1 cellular context compared by ENCODE assay signal in genomic region chr2:201151127-201152074, GRCh38.
TF ChIP-seq lines count a peak whose summit lies in the region.

No MANE protein-coding gene starts in this region.

TF ChIP-seq in K562, 482 proteins besides CTCF, POLR2A, EP300 and RAD21 (continued from another document):
- no peak for TF ChIP-seq SRSF9 (IDR thresholded peaks at IDR 0.05; ENCODE audit: borderline replicate concordance, low read depth, low read length)
- no peak for TF ChIP-seq ZNF696 (CRISPR knock-in tag; conservative IDR thresholded peaks at IDR 0.05)
- TF ChIP-seq RBM39 (optimal IDR thresholded peaks at IDR 0.05; ENCODE audit: low read depth, low read length) = no peak
- peak; percentile 62 for TF ChIP-seq ARID1B (IDR thresholded peaks at IDR 0.05)
- peak; percentile 86 for TF ChIP-seq ATF3 (IDR thresholded peaks at IDR 0.05)
- no peak for TF ChIP-seq ATF3 (CRISPR knock-in tag; conservative IDR thresholded peaks at IDR 0.05)
- no peak for TF ChIP-seq ZBTB8A (IDR thresholded peaks at IDR 0.05; ENCODE audit: partially characterized antibody)
- TF ChIP-seq MEF2A (IDR thresholded peaks at IDR 0.05; ENCODE audit: control insufficient read depth, low read depth, low read length) = peak; percentile 91
- no peak for TF ChIP-seq MYBL2 (IDR thresholded peaks at IDR 0.05; ENCODE audit: low read depth)
- TF ChIP-seq MYBL2 (CRISPR knock-in tag; IDR thresholded peaks at IDR 0.05; ENCODE audit: borderline replicate concordance) = no peak
- no peak for TF ChIP-seq USF1 (CRISPR knock-in tag; IDR thresholded peaks at IDR 0.05)
- TF ChIP-seq ZBTB11 (CRISPR knock-in tag; IDR thresholded peaks at IDR 0.05) = peak in 1 of 3 experiments; percentile 40; a peak in 1 of 6 replicates
- peak; percentile 76 for TF ChIP-seq NFE2 (IDR thresholded peaks at IDR 0.05; ENCODE audit: low read depth)
- peak in 1 of 2 experiments; percentile 23; a peak in 1 of 4 replicates for TF ChIP-seq ZNF639 (CRISPR knock-in tag; conservative IDR thresholded peaks at IDR 0.05 in 1 of 2, IDR thresholded peaks at IDR 0.05 in 1 of 2)
- TF ChIP-seq GATAD2A (IDR thresholded peaks at IDR 0.05) = no peak
- TF ChIP-seq HNRNPK (IDR thresholded peaks at IDR 0.05; ENCODE audit: low read depth, low read length, poor library complexity, severe bottlenecking) = no peak
- no peak for TF ChIP-seq ZNF174 (CRISPR knock-in tag; IDR thresholded peaks at IDR 0.05)
- TF ChIP-seq TAL1 (IDR thresholded peaks at IDR 0.05) = no peak
- no peak for TF ChIP-seq ILF3 (IDR thresholded peaks at IDR 0.05; ENCODE audit: borderline replicate concordance)
